12 cellular contexts compared by ENCODE assay signal in genomic region chr7:154841731-154842331, GRCh38.
DNase-seq lines count a peak whose midpoint lies in the region; ATAC-seq and TF ChIP-seq lines count a peak whose summit lies in the region.
"Had no signal": no experiment of that assay in that cellular context is flagged by ENCODE, and none has a peak within 500 bp of the region (broad histone marks: within the 10 kb centered on the region; RNA-seq: fewer than 3 reads in every experiment).

No MANE protein-coding gene starts in this region.

- no peak overlapping the region for H3K27ac Mint-ChIP-seq in CD4-positive, alpha-beta T cell
- H3K27ac Mint-ChIP-seq: activated T-helper 17 cell treated with anti-CD3 and anti-CD28 coated beads, Interleukin-2, amount 50 U/mL, for 72 hours had no signal

- H3K27me3 Mint-ChIP-seq in CD4-positive, alpha-beta T cell = peaks cover 27% of the 10 kb centered on the region

- peaks cover 34% of the 10 kb centered on the region for H3K4me1 ChIP-seq in SJCRH30
- peaks cover 9% of the 10 kb centered on the region for H3K4me1 ChIP-seq in mucosa of descending colon (ENCODE audit: low read depth)
- H3K4me1 ChIP-seq in Karpas-422 (ENCODE audit: low read length) = no peaks in the 10 kb centered on the region

- H3K4me3 ChIP-seq in SJCRH30 (peak overlapping the region; percentile 35), mucosa of descending colon (no peak overlapping the region), Karpas-422 (ENCODE audit: low read length) (no peak overlapping the region)
- H3K4me3 ChIP-seq: colonic mucosa had no signal

- POLR2A ChIA-PET in CD4-positive, alpha-beta T cell (lab: Charles Lee) = no interaction called here

- CTCF ChIA-PET in CD4-positive, alpha-beta T cell (lab: Charles Lee) = no interaction called here

- no peaks in the 10 kb centered on the region for H3K36me3 ChIP-seq in SJCRH30
- H3K36me3 ChIP-seq in mucosa of descending colon (ENCODE audit: low read depth) = no peaks in the 10 kb centered on the region
- no peaks in the 10 kb centered on the region for H3K36me3 ChIP-seq in Karpas-422 (ENCODE audit: insufficient read depth, low read length)
- H3K36me3 ChIP-seq: colonic mucosa had no signal

- H3K4me3 Mint-ChIP-seq in CD4-positive, alpha-beta T cell = no peak overlapping the region
- H3K4me3 Mint-ChIP-seq: activated T-helper 17 cell treated with anti-CD3 and anti-CD28 coated beads, Interleukin-2, amount 50 U/mL, for 72 hours had no signal

- H4K20me1 ChIP-seq in Karpas-422 (ENCODE audit: insufficient read depth, low read depth, low read length) = no peaks in the 10 kb centered on the region

- no peaks in the 10 kb centered on the region for H3K36me3 Mint-ChIP-seq in CD4-positive, alpha-beta T cell (ENCODE audit: low read depth)

- no peak overlapping the region for H3K4me2 ChIP-seq in Karpas-422 (ENCODE audit: low read depth, low read length, poor library complexity, severe bottlenecking)

- H3K27ac ChIP-seq in SJCRH30 (peak overlapping the region; percentile 94), Karpas-422 (ENCODE audit: low read length) (no peak overlapping the region)
- no peak overlapping the region for H3K27ac ChIP-seq in CD4-positive, alpha-beta T cell (ENCODE audit: low read depth, low read length)
- H3K27ac ChIP-seq: colonic mucosa had no signal

- H3K9me3 Mint-ChIP-seq in CD4-positive, alpha-beta T cell = no peaks in the 10 kb centered on the region
- H3K9me3 Mint-ChIP-seq: activated T-helper 17 cell treated with anti-CD3 and anti-CD28 coated beads, Interleukin-2, amount 50 U/mL, for 72 hours had no signal

- DNase-seq in DMS 273 treated with DMSO at 0.1 percent for 48 hours (lab: John Stamatoyannopoulos, UW) (peak; percentile 95), NCI-H187 (lab: John Stamatoyannopoulos, UW) (peak; percentile 16 to 60), SJCRH30 (peak; percentile 88 to 92), mucosa of descending colon (peak in 1 of 3 donors; percentile 43), Karpas-422 (no peak), foreskin melanocyte (no peak)
- DNase-seq in CD4-positive, alpha-beta T cell = no peak
- no peak for DNase-seq in stimulated activated CD4-positive, alpha-beta T cell treated with anti-CD3 and anti-CD28 coated beads, Interleukin-2, amount 100 ng/mL, for 48 hours
- DNase-seq: activated CD4-positive, alpha-beta T cell treated with anti-CD3 and anti-CD28 coated beads, Interleukin-2, amount 50 U/mL, for 48 hours; colonic mucosa; T1000 had no signal

- peak; percentile 53 for ATAC-seq in mucosa of descending colon
- no peak for ATAC-seq in CD4-positive, alpha-beta T cell (ENCODE audit: poor library complexity)
- ATAC-seq: activated T-helper 17 cell treated with anti-CD3 and anti-CD28 coated beads, Interleukin-2, amount 50 U/mL, for 72 hours had no signal

- H3K9me3 ChIP-seq in SJCRH30 (replicated peaks) (no peaks in the 10 kb centered on the region), mucosa of descending colon (no peaks in the 10 kb centered on the region), Karpas-422 (ENCODE audit: low read length) (no peaks in the 10 kb centered on the region)
- no peaks in the 10 kb centered on the region for H3K9me3 ChIP-seq in CD4-positive, alpha-beta T cell (ENCODE audit: control insufficient read depth, low read length)
- H3K9me3 ChIP-seq: colonic mucosa had no signal

- H3K9ac ChIP-seq in Karpas-422 (ENCODE audit: low read length) = no peak overlapping the region

- H2AFZ ChIP-seq in Karpas-422 (ENCODE audit: low read length) = no peak overlapping the region

- no peaks in the 10 kb centered on the region for H3K9me2 ChIP-seq in Karpas-422 (replicated peaks; ENCODE audit: insufficient read depth, low read length)

- TF ChIP-seq CTCF in mucosa of descending colon (IDR thresholded peaks at IDR 0.05) = no peak
- no peak for TF ChIP-seq CTCF in CD4-positive, alpha-beta T cell (IDR thresholded peaks at IDR 0.05)

- H3K4me1 Mint-ChIP-seq in CD4-positive, alpha-beta T cell (ENCODE audit: low read depth) = no peaks in the 10 kb centered on the region
- H3K4me1 Mint-ChIP-seq: activated T-helper 17 cell treated with anti-CD3 and anti-CD28 coated beads, Interleukin-2, amount 50 U/mL, for 72 hours had no signal

- no peaks in the 10 kb centered on the region for H3K79me2 ChIP-seq in Karpas-422 (ENCODE audit: low read length)

- H3K27me3 ChIP-seq in SJCRH30 (no peaks in the 10 kb centered on the region), Karpas-422 (ENCODE audit: low read length) (no peaks in the 10 kb centered on the region)
- H3K27me3 ChIP-seq in CD4-positive, alpha-beta T cell (ENCODE audit: control insufficient read depth, insufficient read depth, low read length) = no peaks in the 10 kb centered on the region
- H3K27me3 ChIP-seq: colonic mucosa had no signal

- intact Hi-C loops in mucosa of descending colon (cut with DNase I, micrococcal nuclease) = no loop called here
- intact Hi-C loops in CD4-positive, alpha-beta T cell (cut with DNase I, micrococcal nuclease) = no loop called here

Comparison
In these comparisons a context has a peak if more than half of its experiments do, and no peak if none do; other contexts are left out.
1. DNase-seq: peak in DMS 273 treated with DMSO at 0.1 percent for 48 hours (single experiment), NCI-H187 (2 of 2) and SJCRH30 (2 of 2); none in CD4-positive, alpha-beta T cell (0 of 10), stimulated activated CD4-positive, alpha-beta T cell treated with anti-CD3 and anti-CD28 coated beads, Interleukin-2, amount 100 ng/mL, for 48 hours (0 of 2), Karpas-422 (single experiment) and foreskin melanocyte (single experiment).